Comparison of ENCODE assay signal across 2 cellular contexts in genomic region chr16:2894231-2894630, GRCh38.
TF ChIP-seq lines count a peak whose summit lies in the region.

No MANE protein-coding gene starts in this region.

TF ChIP-seq in H1, 55 proteins besides CTCF, POLR2A, EP300 and RAD21:
- TF ChIP-seq ZNF274 (IDR thresholded peaks at IDR 0.05; ENCODE audit: borderline replicate concordance, extremely low read depth, low read length) = no peak
- TF ChIP-seq USF2 (IDR thresholded peaks at IDR 0.05; ENCODE audit: low read length) = no peak
- no peak for TF ChIP-seq SP4 (IDR thresholded peaks at IDR 0.05; ENCODE audit: low read length)
- no peak for TF ChIP-seq EZH2 (IDR thresholded peaks at IDR 0.05; ENCODE audit: low read depth, low read length, severe bottlenecking)
- TF ChIP-seq YY1 (IDR thresholded peaks at IDR 0.05; ENCODE audit: low read depth, low read length) = no peak
- TF ChIP-seq RBBP5 (IDR thresholded peaks at IDR 0.05; ENCODE audit: borderline replicate concordance, low read depth, low read length) = no peak
- TF ChIP-seq CEBPB (IDR thresholded peaks at IDR 0.05; ENCODE audit: low read depth, low read length) = no peak
- TF ChIP-seq KDM1A (IDR thresholded peaks at IDR 0.05; ENCODE audit: borderline replicate concordance, low read length) = no peak
- TF ChIP-seq RXRA (IDR thresholded peaks at IDR 0.05; ENCODE audit: insufficient read depth, low read depth, low read length) = no peak
- TF ChIP-seq SRF (IDR thresholded peaks at IDR 0.05; ENCODE audit: low read depth, low read length) = no peak
- TF ChIP-seq E2F6 (IDR thresholded peaks at IDR 0.05) = no peak
- TF ChIP-seq SP1 (IDR thresholded peaks at IDR 0.05; ENCODE audit: low read depth, low read length) = no peak
- TF ChIP-seq GTF2F1 (IDR thresholded peaks at IDR 0.05; ENCODE audit: borderline replicate concordance, low read depth, low read length) = no peak
- no peak for TF ChIP-seq BACH1 (IDR thresholded peaks at IDR 0.05; ENCODE audit: low read length)
- no peak for TF ChIP-seq TBP (IDR thresholded peaks at IDR 0.05; ENCODE audit: low read depth, low read length)
- no peak for TF ChIP-seq FOSL1 (IDR thresholded peaks at IDR 0.05; ENCODE audit: insufficient read depth, low read depth, low read length)

TF ChIP-seq in GM12891, 5 proteins besides CTCF, POLR2A, EP300 and RAD21:
- TF ChIP-seq SPI1 (IDR thresholded peaks at IDR 0.05; ENCODE audit: low read depth, low read length) (no peak), POLR2AphosphoS5 (IDR thresholded peaks at IDR 0.05; ENCODE audit: low read depth, low read length) (no peak), POU2F2 (IDR thresholded peaks at IDR 0.05; ENCODE audit: low read depth, low read length) (no peak), PAX5 (IDR thresholded peaks at IDR 0.05; ENCODE audit: insufficient read depth, low read length, severe bottlenecking) (no peak), TAF1 (IDR thresholded peaks at IDR 0.05; ENCODE audit: low read depth, low read length) (no peak)
